ENCODE assay signal across 32 cellular contexts in genomic region chr5:156522651-156523529, GRCh38.
"Had no signal": no experiment of that assay in that cellular context is flagged by ENCODE, and none has a peak within 500 bp of the region (broad histone marks: within the 10 kb centered on the region; RNA-seq: fewer than 3 reads in every experiment).

No MANE protein-coding gene starts in this region.

- H3K36me3 ChIP-seq: adrenal gland, WERI-Rb-1 had no signal

- H3K4me1 ChIP-seq: adrenal gland, body of pancreas had no signal

- H3K9me3 ChIP-seq: adrenal gland, body of pancreas had no signal

- H3K27ac ChIP-seq: adrenal gland, body of pancreas, coronary artery, dorsolateral prefrontal cortex, WERI-Rb-1 had no signal

- H3K27ac Mint-ChIP-seq: activated B cell treated with CpG ODN at 0.5 μM for 24 hours; activated CD8-positive, alpha-beta T cell treated with anti-CD3 and anti-CD28 coated beads for 36 hours; activated naive CD4-positive, alpha-beta T cell treated with anti-CD3 and anti-CD28 coated beads for 36 hours; activated naive CD4-positive, alpha-beta T cell treated with anti-CD3 and anti-CD28 coated beads, Interleukin-2, amount 50 U/mL, for 24 hours; activated naive CD8-positive, alpha-beta T cell treated with anti-CD3 and anti-CD28 coated beads for 36 hours; activated naive CD8-positive, alpha-beta T cell treated with anti-CD3 and anti-CD28 coated beads, Interleukin-2, amount 50 U/mL, for 24 hours; activated T-helper 2 cell treated with anti-CD3 and anti-CD28 coated beads, Interferon-gamma antibody, Interleukin-2, Interleukin-4, amounts not matched to agents 10 μg/mL and 5 μg/mL and 100 μg/mL, durations not matched to agents 14 hours and 24 hours and 36 hours; dendritic cell treated with granulocyte-macrophage colony-stimulating factor and Interleukin-4, amounts not matched to agents 40 ng/mL and 50 ng/mL, for 4 days; endodermal cell; T-helper 2 cell treated with Interferon-gamma antibody and Interleukin-4, amounts not matched to agents 5 μg/mL and 100 μg/mL, for 36 hours had no signal

- H3K4me1 Mint-ChIP-seq: activated B cell treated with CpG ODN at 0.5 μM for 24 hours; activated naive CD4-positive, alpha-beta T cell treated with anti-CD3 and anti-CD28 coated beads, Interleukin-2, amount 50 U/mL, for 24 hours; activated naive CD8-positive, alpha-beta T cell treated with anti-CD3 and anti-CD28 coated beads for 36 hours; activated naive CD8-positive, alpha-beta T cell treated with anti-CD3 and anti-CD28 coated beads, Interleukin-2, amount 50 U/mL, for 24 hours; endodermal cell had no signal

- H3K4me3 Mint-ChIP-seq: activated B cell treated with CpG ODN at 0.5 μM for 24 hours; activated CD8-positive, alpha-beta T cell treated with anti-CD3 and anti-CD28 coated beads for 36 hours; activated naive CD4-positive, alpha-beta T cell treated with anti-CD3 and anti-CD28 coated beads for 36 hours; activated naive CD4-positive, alpha-beta T cell treated with anti-CD3 and anti-CD28 coated beads, Interleukin-2, amount 50 U/mL, for 24 hours; activated naive CD8-positive, alpha-beta T cell treated with anti-CD3 and anti-CD28 coated beads for 36 hours; activated naive CD8-positive, alpha-beta T cell treated with anti-CD3 and anti-CD28 coated beads, Interleukin-2, amount 50 U/mL, for 24 hours; activated T-cell treated with anti-CD3 and anti-CD28 coated beads, Interleukin-2, amount 50 U/mL, for 4 hours; dendritic cell treated with granulocyte-macrophage colony-stimulating factor and Interleukin-4, amounts not matched to agents 40 ng/mL and 50 ng/mL, for 4 days; endodermal cell; T-helper 2 cell treated with Interferon-gamma antibody and Interleukin-4, amounts not matched to agents 5 μg/mL and 100 μg/mL, for 36 hours had no signal

- ATAC-seq: activated CD4-positive, CD25-positive, alpha-beta regulatory T cell treated with anti-CD3 and anti-CD28 coated beads, Interleukin-2, amount 50 U/mL, for 24 hours; activated CD8-positive, alpha-beta T cell treated with anti-CD3 and anti-CD28 coated beads for 36 hours; activated naive CD8-positive, alpha-beta T cell treated with anti-CD3 and anti-CD28 coated beads, Interleukin-2, amount 50 U/mL, for 24 hours; activated T-cell treated with anti-CD3 and anti-CD28 coated beads, Interleukin-2, amount 50 U/mL, for 4 hours; body of pancreas; esophagus mucosa had no signal

- H3K27me3 ChIP-seq: adrenal gland, body of pancreas, dorsolateral prefrontal cortex had no signal

- FAIRE-seq: frontal cortex had no signal

- H3K4me3 ChIP-seq: adrenal gland, body of pancreas, coronary artery, dorsolateral prefrontal cortex had no signal

- H3K27me3 Mint-ChIP-seq: activated B cell treated with CpG ODN at 0.5 μM for 24 hours; dendritic cell treated with granulocyte-macrophage colony-stimulating factor and Interleukin-4, amounts not matched to agents 40 ng/mL and 50 ng/mL, for 4 days had no signal

- DNase-seq: activated B cell treated with CpG ODN at 0.5 μM for 24 hours; activated CD4-positive, alpha-beta T cell treated with anti-CD3 and anti-CD28 coated beads for 48 hours; activated CD4-positive, alpha-beta T cell treated with anti-CD3 and anti-CD28 coated beads, Interleukin-2, amount 50 U/mL, for 1 hour; activated CD4-positive, alpha-beta T cell treated with anti-CD3 and anti-CD28 coated beads, Interleukin-2, amount 50 U/mL, for 48 hours; activated CD8-positive, alpha-beta memory T cell treated with anti-CD3 and anti-CD28 coated beads for 24 hours; activated CD8-positive, alpha-beta T cell treated with anti-CD3 and anti-CD28 coated beads for 36 hours; activated effector memory CD4-positive, alpha-beta T cell treated with anti-CD3 and anti-CD28 coated beads, Interleukin-2, amount 50 U/mL, for 16 hours; activated naive CD4-positive, alpha-beta T cell treated with anti-CD3 and anti-CD28 coated beads for 36 hours; activated naive CD8-positive, alpha-beta T cell treated with anti-CD3 and anti-CD28 coated beads for 36 hours; activated naive CD8-positive, alpha-beta T cell treated with anti-CD3 and anti-CD28 coated beads, Interleukin-2, amount 50 U/mL, for 24 hours; activated T-cell treated with anti-CD3 and anti-CD28 coated beads, Interleukin-2, amount 50 U/mL, for 4 hours; adrenal gland; amygdala; aorta; body of pancreas; central memory CD4-positive, alpha-beta T cell; dorsolateral prefrontal cortex; effector memory CD4-positive, alpha-beta T cell; endodermal cell; foreskin fibroblast; head of caudate nucleus; hippocampal formation; T1000; WERI-Rb-1 had no signal
